ENCODE assay signal across 10 cellular contexts in genomic region chr20:60211618-60212463, GRCh38.
"Had no signal": no experiment of that assay in that cellular context is flagged by ENCODE, and none has a peak within 500 bp of the region (broad histone marks: within the 10 kb centered on the region; RNA-seq: fewer than 3 reads in every experiment).

No MANE protein-coding gene starts in this region.

- FAIRE-seq: pancreas had no signal

- H3K27me3 ChIP-seq: pancreas, vagina had no signal

- H3K27me3 Mint-ChIP-seq: central memory CD8-positive, alpha-beta T cell; stimulated activated naive B cell treated with anti-CD40 and anti-IgM and Interleukin-4, amounts not matched to agents 10 μg/mL and 1 μg/mL and 100 μg/mL, for 72 hours had no signal

- H3K36me3 Mint-ChIP-seq: activated naive CD8-positive, alpha-beta T cell treated with anti-CD3 and anti-CD28 coated beads, Interleukin-2, amount 10 ng/mL, durations not matched to agents 7 days and 5 days; brain; mesothelial cell of epicardium; stimulated activated naive B cell treated with anti-CD40 and anti-IgM and Interleukin-4, amounts not matched to agents 10 μg/mL and 1 μg/mL and 100 μg/mL, for 72 hours had no signal

- H3K4me3 Mint-ChIP-seq: activated naive CD8-positive, alpha-beta T cell treated with anti-CD3 and anti-CD28 coated beads, Interleukin-2, amount 10 ng/mL, durations not matched to agents 7 days and 5 days; central memory CD8-positive, alpha-beta T cell; mesothelial cell of epicardium; stimulated activated naive B cell treated with anti-CD40 and anti-IgM and Interleukin-4, amounts not matched to agents 10 μg/mL and 1 μg/mL and 100 μg/mL, for 72 hours had no signal

- H3K4me1 ChIP-seq: pancreas, vagina had no signal

- H3K9me3 ChIP-seq: esophagus squamous epithelium, pancreas, tibial artery, vagina had no signal

- H3K4me3 ChIP-seq: coronary artery, esophagus squamous epithelium, pancreas, tibial artery, vagina had no signal

- DNase-seq: esophagus squamous epithelium had no signal

- H3K27ac ChIP-seq: coronary artery, esophagus squamous epithelium, pancreas, tibial artery, vagina had no signal

- H3K27ac Mint-ChIP-seq: activated naive CD8-positive, alpha-beta T cell treated with anti-CD3 and anti-CD28 coated beads, Interleukin-2, amount 10 ng/mL, durations not matched to agents 7 days and 5 days; mesothelial cell of epicardium; stimulated activated naive B cell treated with anti-CD40 and anti-IgM and Interleukin-4, amounts not matched to agents 10 μg/mL and 1 μg/mL and 100 μg/mL, for 72 hours had no signal

- H3K4me1 Mint-ChIP-seq: activated naive CD8-positive, alpha-beta T cell treated with anti-CD3 and anti-CD28 coated beads, Interleukin-2, amount 10 ng/mL, durations not matched to agents 7 days and 5 days; central memory CD8-positive, alpha-beta T cell; mesothelial cell of epicardium; stimulated activated naive B cell treated with anti-CD40 and anti-IgM and Interleukin-4, amounts not matched to agents 10 μg/mL and 1 μg/mL and 100 μg/mL, for 72 hours had no signal

- H3K36me3 ChIP-seq: esophagus squamous epithelium, pancreas, tibial artery, vagina had no signal

- H3K9me3 Mint-ChIP-seq: activated naive CD8-positive, alpha-beta T cell treated with anti-CD3 and anti-CD28 coated beads, Interleukin-2, amount 10 ng/mL, durations not matched to agents 7 days and 5 days; brain; central memory CD8-positive, alpha-beta T cell; mesothelial cell of epicardium; stimulated activated naive B cell treated with anti-CD40 and anti-IgM and Interleukin-4, amounts not matched to agents 10 μg/mL and 1 μg/mL and 100 μg/mL, for 72 hours had no signal
